10 cellular contexts compared by ENCODE assay signal in genomic region chr2:150415022-150415421, GRCh38.
"Had no signal": no experiment of that assay in that cellular context is flagged by ENCODE, and none has a peak within 500 bp of the region (broad histone marks: within the 10 kb centered on the region; RNA-seq: fewer than 3 reads in every experiment).

No MANE protein-coding gene starts in this region.

- DNase-seq: GM23248, GOT3, H7, HFFc6, Karpas-422, KBM-7 had no signal

- H3K36me3 ChIP-seq: HAP-1 had no signal

- H2AFZ ChIP-seq: GM23248 had no signal

- ATAC-seq: HCT116 had no signal

- H3K9ac ChIP-seq: GM23248, KMS-11 had no signal

- FAIRE-seq: HTR-8/SVneo had no signal

- H3K4me2 ChIP-seq: KMS-11 had no signal

- H3K4me3 ChIP-seq: GM23248, HAP-1 had no signal

- H3K27ac ChIP-seq: GM23248, KMS-11 had no signal

- H3K9me3 ChIP-seq: HAP-1 had no signal
